Comparison of ENCODE assay signal across 10 cellular contexts in genomic region chr17:82094931-82095776, GRCh38. TPM values are rescaled to one million over a fixed set of nuclear protein-coding genes. Genes with fewer than 3 reads are reported as not detected.
DNase-seq lines count a peak whose midpoint lies in the region; ATAC-seq and TF ChIP-seq lines count a peak whose summit lies in the region.
"Had no signal": no experiment of that assay in that cellular context is flagged by ENCODE, and none has a peak within 500 bp of the region (broad histone marks: within the 10 kb centered on the region; RNA-seq: fewer than 3 reads in every experiment).

No MANE protein-coding gene starts in this region.

- H3K9ac ChIP-seq in fibroblast of lung (ENCODE audit: insufficient read depth, low read length), result no peak overlapping the region

- no peak overlapping the region for H2AFZ ChIP-seq in fibroblast of lung (ENCODE audit: low read length)

- H3K9me3 ChIP-seq in fibroblast of lung (ENCODE audit: control insufficient read depth, insufficient read depth, low read depth, low read length), result no peaks in the 10 kb centered on the region

- H3K27me3 Mint-ChIP-seq in activated T-cell treated with anti-CD3 and anti-CD28 coated beads, Interleukin-2, amount 50 U/mL, for 24 hours, result no peaks in the 10 kb centered on the region
- H3K27me3 Mint-ChIP-seq: activated naive CD8-positive, alpha-beta T cell treated with anti-CD3 and anti-CD28 coated beads, Interleukin-2, amount 10 ng/mL, durations not matched to agents 7 days and 5 days had no signal

- DNase-seq in activated T-cell treated with anti-CD3 and anti-CD28 coated beads, Interleukin-2, amount 50 U/mL, for 24 hours, result no peak
- no peak for DNase-seq in activated T-cell treated with anti-CD3 and anti-CD28 coated beads, Interleukin-2, amount 50 U/mL, for 1 hour
- DNase-seq in fibroblast of lung (ENCODE audit: low read depth in 2 of 2), result no peak
- DNase-seq in retinal pigment epithelial cell (ENCODE audit: low read depth), result no peak
- DNase-seq: activated naive CD8-positive, alpha-beta T cell treated with anti-CD3 and anti-CD28 coated beads, Interleukin-2, amount 10 ng/mL, durations not matched to agents 7 days and 5 days; NCI-H1105 treated with DMSO at 0.1 percent for 48 hours had no signal

- peaks cover 51% of the 10 kb centered on the region for H3K79me2 ChIP-seq in fibroblast of lung (ENCODE audit: control insufficient read depth, insufficient read depth, low read length)

- H3K4me3 Mint-ChIP-seq in activated T-cell treated with anti-CD3 and anti-CD28 coated beads, Interleukin-2, amount 50 U/mL, for 24 hours, result peak overlapping the region; percentile 83

- peaks cover 49% of the 10 kb centered on the region for H3K36me3 ChIP-seq in fibroblast of lung (ENCODE audit: control insufficient read depth, insufficient read depth, low read length)

- TF ChIP-seq CTCF in fibroblast of lung (conservative IDR thresholded peaks at IDR 0.05 in 1 of 2, IDR thresholded peaks at IDR 0.05 in 1 of 2; ENCODE audit: low read depth in 1 of 2, low read length in 2 of 2), result no peak
- no peak for TF ChIP-seq CTCF in retinal pigment epithelial cell (conservative IDR thresholded peaks at IDR 0.05; ENCODE audit: low read depth, low read length)

- peaks cover 20% of the 10 kb centered on the region for H3K4me1 Mint-ChIP-seq in activated T-cell treated with anti-CD3 and anti-CD28 coated beads, Interleukin-2, amount 50 U/mL, for 24 hours (ENCODE audit: low read depth)

- ATAC-seq in GM18867 (IDR thresholded peaks at IDR 0.05; ENCODE audit: unreplicated experiment) (no peak), GM18498 (IDR thresholded peaks at IDR 0.05; ENCODE audit: unreplicated experiment) (no peak), HG03520 (IDR thresholded peaks at IDR 0.05; ENCODE audit: unreplicated experiment) (no peak)

- peaks cover 67% of the 10 kb centered on the region for H3K36me3 Mint-ChIP-seq in activated T-cell treated with anti-CD3 and anti-CD28 coated beads, Interleukin-2, amount 50 U/mL, for 24 hours (ENCODE audit: low read depth)
- H3K36me3 Mint-ChIP-seq: activated naive CD8-positive, alpha-beta T cell treated with anti-CD3 and anti-CD28 coated beads, Interleukin-2, amount 10 ng/mL, durations not matched to agents 7 days and 5 days had no signal

- no peaks in the 10 kb centered on the region for H3K9me3 Mint-ChIP-seq in activated T-cell treated with anti-CD3 and anti-CD28 coated beads, Interleukin-2, amount 50 U/mL, for 24 hours
- H3K9me3 Mint-ChIP-seq: activated naive CD8-positive, alpha-beta T cell treated with anti-CD3 and anti-CD28 coated beads, Interleukin-2, amount 10 ng/mL, durations not matched to agents 7 days and 5 days had no signal

- peak overlapping the region in 3 of 4 experiments; percentile 81 to 83 (median 83) for H3K4me3 ChIP-seq in fibroblast of lung (replicated peaks in 1 of 4; ENCODE audit: control extremely low read depth in 1 of 4, insufficient read depth in 1 of 4, low read depth in 3 of 4, low read length in 4 of 4)
- H3K4me3 ChIP-seq in retinal pigment epithelial cell (ENCODE audit: low read length), result peak overlapping the region; percentile 74

- H4K20me1 ChIP-seq in fibroblast of lung (ENCODE audit: control insufficient read depth, extremely low read depth, insufficient read depth, low read length), result peaks cover 1% of the 10 kb centered on the region

- H3K4me1 ChIP-seq in fibroblast of lung (ENCODE audit: control insufficient read depth, extremely low read depth, insufficient read depth, low read length), result peaks cover 14% of the 10 kb centered on the region

- peak overlapping the region; percentile 20 for H3K27ac ChIP-seq in fibroblast of lung (ENCODE audit: insufficient read depth, low read length)

- peak overlapping the region; percentile 57 for H3K27ac Mint-ChIP-seq in activated T-cell treated with anti-CD3 and anti-CD28 coated beads, Interleukin-2, amount 50 U/mL, for 24 hours

- peak overlapping the region; percentile 95 for H3K4me2 ChIP-seq in fibroblast of lung (ENCODE audit: extremely low read depth, insufficient read depth, low read length)

- no peaks in the 10 kb centered on the region for H3K27me3 ChIP-seq in fibroblast of lung (ENCODE audit: control insufficient read depth, insufficient read depth, low read length)

TF ChIP-seq in PFSK-1, 5 proteins besides CTCF, POLR2A, EP300 and RAD21:
- no peak for TF ChIP-seq FOXP2 (optimal IDR thresholded peaks at IDR 0.05; ENCODE audit: borderline replicate concordance, extremely low read depth, extremely low read length, insufficient read depth)
- TF ChIP-seq TAF1 (IDR thresholded peaks at IDR 0.05; ENCODE audit: borderline replicate concordance, insufficient read depth, low read length), result no peak
- TF ChIP-seq REST (IDR thresholded peaks at IDR 0.05; ENCODE audit: insufficient read depth in 1 of 2, low read depth in 2 of 2, low read length in 2 of 2), result no peak
- TF ChIP-seq POLR2AphosphoS5 (IDR thresholded peaks at IDR 0.05; ENCODE audit: low read depth, low read length), result peak; percentile 11; the same call in 1 of the 2 replicates

RNA-seq across cellular contexts. Expression of gene FASN, which starts 2.9 kb away (rescaled TPM):
- 420 TPM for polyA plus RNA-seq in PFSK-1 (2012; ENCODE audit: insufficient read length, low read depth)
- total RNA-seq in fibroblast of lung, result 85.0 and 242 TPM in 2 replicates
- polyA plus RNA-seq in fibroblast of lung, result 36.8 and 84.2 TPM in 2 replicates
- polyA plus RNA-seq in fibroblast of lung (2012), result 140 and 309 TPM in 2 replicates
- polyA minus RNA-seq in fibroblast of lung (ENCODE audit: low replicate concordance), result 297 and 334 TPM in 2 replicates

RNA-seq across cellular contexts. Expression of gene DUS1L, which starts 29.6 kb away (rescaled TPM):
- 273 TPM for polyA plus RNA-seq in PFSK-1 (2012; ENCODE audit: insufficient read length, low read depth)
- 41.0 and 46.2 TPM in 2 replicates for total RNA-seq in fibroblast of lung
- polyA plus RNA-seq in fibroblast of lung, result 24.6 and 40.9 TPM in 2 replicates
- polyA plus RNA-seq in fibroblast of lung (2012), result 31.9 and 53.3 TPM in 2 replicates
- 21.8 and 64.3 TPM in 2 replicates for polyA minus RNA-seq in fibroblast of lung (ENCODE audit: low replicate concordance)

RNA-seq across cellular contexts. Expression of gene GPS1, which starts 43.5 kb away (rescaled TPM):
- 422 TPM for polyA plus RNA-seq in PFSK-1 (2012; ENCODE audit: insufficient read length, low read depth)
- 67.0 and 76.6 TPM in 2 replicates for total RNA-seq in fibroblast of lung
- 53.3 and 86.1 TPM in 2 replicates for polyA plus RNA-seq in fibroblast of lung
- 79.8 and 124 TPM in 2 replicates for polyA plus RNA-seq in fibroblast of lung (2012)
- polyA minus RNA-seq in fibroblast of lung (ENCODE audit: low replicate concordance), result 169 and 221 TPM in 2 replicates

RNA-seq across cellular contexts. Expression of gene RFNG, which starts 43.5 kb away (rescaled TPM):
- 114 TPM for polyA plus RNA-seq in PFSK-1 (2012; ENCODE audit: insufficient read length, low read depth)
- 38.5 and 48.9 TPM in 2 replicates for total RNA-seq in fibroblast of lung
- polyA plus RNA-seq in fibroblast of lung, result 14.1 and 14.5 TPM in 2 replicates
- 39.8 and 46.6 TPM in 2 replicates for polyA plus RNA-seq in fibroblast of lung (2012)
- 53.6 and 71.2 TPM in 2 replicates for polyA minus RNA-seq in fibroblast of lung (ENCODE audit: low replicate concordance)

RNA-seq across cellular contexts. Expression of gene DCXR, which starts 57.7 kb away (rescaled TPM):
- 340 TPM for polyA plus RNA-seq in PFSK-1 (2012; ENCODE audit: insufficient read length, low read depth)
- total RNA-seq in fibroblast of lung, result 38.3 and 43.6 TPM in 2 replicates
- 34.8 and 75.3 TPM in 2 replicates for polyA plus RNA-seq in fibroblast of lung
- polyA plus RNA-seq in fibroblast of lung (2012), result 48.1 and 90.1 TPM in 2 replicates
- 121 and 132 TPM in 2 replicates for polyA minus RNA-seq in fibroblast of lung (ENCODE audit: low replicate concordance)
